In genomic region chr22:47377926-47378560, GRCh38 we compare ENCODE assay signal across 23 cellular contexts.
"Had no signal": no experiment of that assay in that cellular context is flagged by ENCODE, and none has a peak within 500 bp of the region (broad histone marks: within the 10 kb centered on the region; RNA-seq: fewer than 3 reads in every experiment).

No MANE protein-coding gene starts in this region.

- FAIRE-seq: bronchial epithelial cell, endothelial cell of umbilical vein, TTC549 had no signal

- H3K36me3 ChIP-seq: gastroesophageal sphincter, vagina had no signal

- H3K27ac Mint-ChIP-seq: naive thymus-derived CD4-positive, alpha-beta T cell; stimulated activated memory B cell treated with anti-CD40 and anti-IgM and Interleukin-4, amounts not matched to agents 10 μg/mL and 1 μg/mL and 100 μg/mL, for 72 hours; T-helper 1 cell treated with Interleukin-12 subunit alpha and Interleukin-12 subunit beta and Interleukin-4 antibody, amounts not matched to agents 30 μg/mL and 1 μg/mL, for 36 hours; type B pancreatic cell had no signal

- ATAC-seq: gastroesophageal sphincter; naive thymus-derived CD4-positive, alpha-beta T cell; right cardiac atrium; stimulated activated memory B cell treated with anti-CD40 and anti-IgM and Interleukin-4, amounts not matched to agents 10 μg/mL and 1 μg/mL and 100 μg/mL, for 72 hours; stimulated activated naive CD8-positive, alpha-beta T cell treated with anti-CD3 and anti-CD28 coated beads, Interleukin-15, amount 100 ng/mL, for 72 hours had no signal

- H3K4me1 Mint-ChIP-seq: naive thymus-derived CD4-positive, alpha-beta T cell; stimulated activated memory B cell treated with anti-CD40 and anti-IgM and Interleukin-4, amounts not matched to agents 10 μg/mL and 1 μg/mL and 100 μg/mL, for 72 hours; stimulated activated naive CD8-positive, alpha-beta T cell treated with anti-CD3 and anti-CD28 coated beads, Interleukin-15, amount 100 ng/mL, for 72 hours had no signal

- H3K27ac ChIP-seq: coronary artery, dorsolateral prefrontal cortex, gastroesophageal sphincter, vagina had no signal

- H3K4me3 ChIP-seq: coronary artery, dorsolateral prefrontal cortex, gastroesophageal sphincter, vagina had no signal

- H3K27me3 ChIP-seq: vagina had no signal

- H3K4me1 ChIP-seq: gastroesophageal sphincter, vagina had no signal

- H3K4me3 Mint-ChIP-seq: activated naive CD8-positive, alpha-beta T cell; naive thymus-derived CD4-positive, alpha-beta T cell; stimulated activated memory B cell treated with anti-CD40 and anti-IgM and Interleukin-4, amounts not matched to agents 10 μg/mL and 1 μg/mL and 100 μg/mL, for 72 hours; stimulated activated naive CD8-positive, alpha-beta T cell treated with anti-CD3 and anti-CD28 coated beads, Interleukin-15, amount 100 ng/mL, for 72 hours; T-helper 1 cell treated with Interleukin-12 subunit alpha and Interleukin-12 subunit beta and Interleukin-4 antibody, amounts not matched to agents 30 μg/mL and 1 μg/mL, for 36 hours; type B pancreatic cell had no signal

- H3K27me3 Mint-ChIP-seq: stimulated activated naive CD8-positive, alpha-beta T cell treated with anti-CD3 and anti-CD28 coated beads, Interleukin-15, amount 100 ng/mL, for 72 hours; type B pancreatic cell had no signal

- H3K36me3 Mint-ChIP-seq: activated naive CD8-positive, alpha-beta T cell; type B pancreatic cell had no signal

- DNase-seq: anterior cingulate cortex; cerebellar nuclear complex; effector memory CD4-positive, alpha-beta T cell; hypothalamus; midbrain; naive thymus-derived CD4-positive, alpha-beta T cell; right cardiac atrium; stimulated activated CD4-positive, alpha-beta T cell treated with anti-CD3 and anti-CD28 coated beads, Interleukin-4, amount 100 ng/mL, for 24 hours; stimulated activated naive CD8-positive, alpha-beta T cell treated with anti-CD3 and anti-CD28 coated beads, Interleukin-15, amount 100 ng/mL, for 72 hours; substantia nigra; SW 1271; T-helper 9 cell had no signal

- H3K9me3 ChIP-seq: gastroesophageal sphincter, vagina had no signal
